Comparison of ENCODE assay signal across 14 cellular contexts in genomic region chr1:186236921-186237320, GRCh38. TPM values are rescaled to one million over a fixed set of nuclear protein-coding genes. Genes with fewer than 3 reads are reported as not detected.
DNase-seq lines count a peak whose midpoint lies in the region; ATAC-seq and TF ChIP-seq lines count a peak whose summit lies in the region.
"Had no signal": no experiment of that assay in that cellular context is flagged by ENCODE, and none has a peak within 500 bp of the region (broad histone marks: within the 10 kb centered on the region; RNA-seq: fewer than 3 reads in every experiment).

No MANE protein-coding gene starts in this region.

- H3K9me3 Mint-ChIP-seq in effector memory CD8-positive, alpha-beta T cell = no peaks in the 10 kb centered on the region

- no peak overlapping the region for H4K8ac ChIP-seq in mesenchymal stem cell (ENCODE audit: low read length)

- H3K4me2 ChIP-seq in mesenchymal stem cell (ENCODE audit: low read length, poor library complexity, severe bottlenecking) = no peak overlapping the region

- DNase-seq in COLO829 (ENCODE audit: low spot score) (peak; percentile 78), MG63 (peak; percentile 78), choroid plexus epithelial cell (ENCODE audit: low read depth) (peak; percentile 77), mesenchymal stem cell (peak; percentile 88), GM20000 (ENCODE audit: low spot score) (no peak)
- no peak for DNase-seq in effector memory CD8-positive, alpha-beta T cell
- DNase-seq: COR-L47; NCI-H1417 treated with DMSO at 0.1 percent for 48 hours; stimulated activated CD4-positive, alpha-beta T cell treated with anti-CD3 and anti-CD28 coated beads, Interleukin-4, amount 100 ng/mL, for 1 hour had no signal

- H3K4ac ChIP-seq in mesenchymal stem cell (ENCODE audit: low read depth in 1 of 2, low read length in 2 of 2) = no peak overlapping the region

- no peak overlapping the region for H2AFZ ChIP-seq in mesenchymal stem cell (ENCODE audit: low read depth, low read length)
- H2AFZ ChIP-seq: parathyroid adenoma had no signal

- H3K27ac ChIP-seq in mesenchymal stem cell (ENCODE audit: low read length, poor library complexity, severe bottlenecking) = no peak overlapping the region
- H3K27ac ChIP-seq: HL-60, parathyroid adenoma had no signal

- H3K36me3 ChIP-seq in MG63 = no peaks in the 10 kb centered on the region
- H3K36me3 ChIP-seq in mesenchymal stem cell (ENCODE audit: control insufficient read depth in 1 of 2, insufficient read depth in 2 of 2, low read depth in 1 of 2, low read length in 2 of 2) = no peaks in the 10 kb centered on the region

- no peak overlapping the region for H3K9ac ChIP-seq in mesenchymal stem cell (ENCODE audit: low read length)
- H3K9ac ChIP-seq: parathyroid adenoma had no signal

- H3K27me3 Mint-ChIP-seq in effector memory CD8-positive, alpha-beta T cell = peaks cover 15 to 18% of the 10 kb centered on the region in 2 donors

- no peak overlapping the region for H2BK12ac ChIP-seq in mesenchymal stem cell (ENCODE audit: low read length in 2 of 2)

- no peaks in the 10 kb centered on the region for H3K4me1 ChIP-seq in mesenchymal stem cell (ENCODE audit: control insufficient read depth, insufficient read depth, low read depth, low read length)
- H3K4me1 ChIP-seq: parathyroid adenoma had no signal

- no peak overlapping the region for H2BK5ac ChIP-seq in mesenchymal stem cell (ENCODE audit: low read depth, low read length, poor library complexity, severe bottlenecking)

- 20% methylated on average over 2 of the region's 3 CpGs for WGBS in mesenchymal stem cell

- ATAC-seq in effector memory CD8-positive, alpha-beta T cell (replicated peaks) = no peak
- ATAC-seq in HG03175 (IDR thresholded peaks at IDR 0.05; ENCODE audit: unreplicated experiment) = no peak
- ATAC-seq in HG02798 (IDR thresholded peaks at IDR 0.05; ENCODE audit: poor library complexity, unreplicated experiment) = no peak
- ATAC-seq: left lobe of liver had no signal

- H2BK120ac ChIP-seq in mesenchymal stem cell (ENCODE audit: low read depth, low read length) = no peak overlapping the region

- H3K36me3 Mint-ChIP-seq in effector memory CD8-positive, alpha-beta T cell (ENCODE audit: insufficient read depth) = no peaks in the 10 kb centered on the region

- H3K4me3 Mint-ChIP-seq in effector memory CD8-positive, alpha-beta T cell = no peak overlapping the region

- no peak overlapping the region for H2BK15ac ChIP-seq in mesenchymal stem cell (ENCODE audit: low read depth, poor library complexity, severe bottlenecking)

- no peak overlapping the region for H4K91ac ChIP-seq in mesenchymal stem cell (ENCODE audit: low read length)

- H3K14ac ChIP-seq in mesenchymal stem cell (ENCODE audit: low read length in 2 of 2) = no peak overlapping the region

- H3K27ac Mint-ChIP-seq in effector memory CD8-positive, alpha-beta T cell = no peak overlapping the region

- H3K23ac ChIP-seq in mesenchymal stem cell (ENCODE audit: low read length in 2 of 2) = no peak overlapping the region

- TF ChIP-seq CTCF in choroid plexus epithelial cell (conservative IDR thresholded peaks at IDR 0.05; ENCODE audit: low read depth, low read length) (no peak), GM20000 (IDR thresholded peaks at IDR 0.05; ENCODE audit: extremely low read depth, missing control alignments) (no peak)

- H3K4me3 ChIP-seq in MG63 = no peak overlapping the region
- H3K4me3 ChIP-seq in choroid plexus epithelial cell (ENCODE audit: low read depth, low read length) = no peak overlapping the region
- H3K4me3 ChIP-seq in mesenchymal stem cell (ENCODE audit: insufficient read depth in 1 of 2, low read depth in 1 of 2, low read length in 2 of 2) = no peak overlapping the region

- H3K4me1 Mint-ChIP-seq in effector memory CD8-positive, alpha-beta T cell (ENCODE audit: low read depth in 2 of 2) = no peaks in the 10 kb centered on the region

- no peak overlapping the region for H2AK5ac ChIP-seq in mesenchymal stem cell (ENCODE audit: low read length, severe bottlenecking)

- no peaks in the 10 kb centered on the region for H3K79me1 ChIP-seq in mesenchymal stem cell (replicated peaks; ENCODE audit: low read length, poor library complexity, severe bottlenecking)

- H3K27me3 ChIP-seq in MG63 = peaks cover 3% of the 10 kb centered on the region; the same call in 1 of the 2 replicates
- H3K27me3 ChIP-seq in mesenchymal stem cell (ENCODE audit: control insufficient read depth in 1 of 2, insufficient read depth in 1 of 2, low read length in 2 of 2) = no peaks in the 10 kb centered on the region

- H3K18ac ChIP-seq in mesenchymal stem cell (ENCODE audit: low read depth in 1 of 2, low read length in 2 of 2) = no peak overlapping the region

- H3K9me3 ChIP-seq in MG63 = no peaks in the 10 kb centered on the region
- no peaks in the 10 kb centered on the region for H3K9me3 ChIP-seq in mesenchymal stem cell (ENCODE audit: control insufficient read depth, low read length)

RNA-seq across cellular contexts. Expression of gene PRG4, which starts 59.2 kb away (rescaled TPM):
- total RNA-seq in MG63 (2014; rRNA removed; shearing (Covaris generic); ENCODE audit: low replicate concordance) = not detected in 2 replicates
- not detected for polyA plus RNA-seq in mesenchymal stem cell (2013, experiment 1 of 2)
- not detected for polyA plus RNA-seq in mesenchymal stem cell (2013, experiment 2 of 2)

Comparison
In these comparisons a context has a peak if more than half of its experiments do, and no peak if none do; other contexts are left out.
1. DNase-seq: peak in COLO829 (single experiment), MG63 (single experiment), choroid plexus epithelial cell (single experiment) and mesenchymal stem cell (single experiment); none in GM20000 (single experiment) and effector memory CD8-positive, alpha-beta T cell (0 of 3).